ENCODE assay signal across 33 cellular contexts in the genomic region with DNA sequence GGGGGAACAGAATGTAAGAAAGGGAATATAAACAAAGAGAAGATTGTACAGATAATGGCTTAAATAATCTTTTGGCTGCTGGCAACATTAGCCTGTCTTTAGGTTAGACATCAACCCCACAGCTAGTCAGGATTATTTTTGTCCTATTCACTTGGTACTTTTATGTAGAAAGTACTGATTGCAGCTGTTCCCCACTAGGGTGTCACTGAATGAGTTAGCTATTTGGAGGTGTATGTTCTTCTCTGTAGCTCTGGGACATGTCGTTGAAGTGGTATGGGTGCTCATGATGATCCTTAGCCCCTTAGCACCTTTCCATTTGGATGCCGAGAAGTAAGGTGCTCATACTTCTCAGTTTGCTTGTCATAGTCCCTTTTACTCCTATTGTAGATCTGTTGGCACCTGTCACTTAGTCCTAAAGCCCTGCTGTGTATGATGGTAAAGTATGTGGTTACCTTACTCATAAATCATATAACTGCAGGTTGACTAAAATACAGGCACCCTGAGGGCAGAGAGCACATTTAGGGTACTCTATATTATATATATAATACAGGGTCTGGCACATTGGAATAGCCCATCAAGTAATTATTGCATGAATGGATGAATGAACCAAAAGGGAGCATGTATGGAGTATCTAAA.
"Had no signal": no experiment of that assay in that cellular context is flagged by ENCODE, and none has a peak within 500 bp of the region (broad histone marks: within the 10 kb centered on the region; RNA-seq: fewer than 3 reads in every experiment).

No MANE protein-coding gene starts in this region.

- H3K27me3 Mint-ChIP-seq: activated naive CD8-positive, alpha-beta T cell treated with anti-CD3 and anti-CD28 coated beads, Interleukin-2, amount 10 ng/mL, durations not matched to agents 7 days and 5 days; dendritic cell treated with granulocyte-macrophage colony-stimulating factor and Interleukin-4, amounts not matched to agents 40 ng/mL and 50 ng/mL, for 4 days; naive thymus-derived CD4-positive, alpha-beta T cell; progenitor cell of endocrine pancreas; stimulated activated naive B cell treated with anti-CD40 and anti-IgM and Interleukin-4, amounts not matched to agents 10 μg/mL and 1 μg/mL and 100 μg/mL, for 72 hours; T-helper 17 cell had no signal

- H3K27me3 ChIP-seq: brain microvascular endothelial cell, ovary, stomach, thyroid gland, upper lobe of right lung had no signal

- H3K4me3 Mint-ChIP-seq: activated naive CD8-positive, alpha-beta T cell treated with anti-CD3 and anti-CD28 coated beads, Interleukin-2, amount 10 ng/mL, durations not matched to agents 7 days and 5 days; dendritic cell treated with granulocyte-macrophage colony-stimulating factor and Interleukin-4, amounts not matched to agents 40 ng/mL and 50 ng/mL, for 4 days; mesothelial cell of epicardium; naive thymus-derived CD4-positive, alpha-beta T cell; stimulated activated naive B cell treated with anti-CD40 and anti-IgM and Interleukin-4, amounts not matched to agents 10 μg/mL and 1 μg/mL and 100 μg/mL, for 72 hours; T-helper 17 cell had no signal

- FAIRE-seq: astrocyte, frontal cortex, small intestine had no signal

- H3K4me3 ChIP-seq: ovary, stomach, thyroid gland, upper lobe of right lung had no signal

- DNase-seq: activated CD4-positive, alpha-beta T cell treated with anti-CD3 and anti-CD28 coated beads for 1 hour; activated CD4-positive, alpha-beta T cell treated with anti-CD3 and anti-CD28 coated beads, Interleukin-2, amount 50 U/mL, for 1 hour; activated CD8-positive, alpha-beta memory T cell treated with anti-CD3 and anti-CD28 coated beads, Interleukin-2, amount 50 U/mL, for 4 hours; activated naive CD8-positive, alpha-beta T cell treated with anti-CD3 and anti-CD28 coated beads, Interleukin-2, amount 10 ng/mL, durations not matched to agents 7 days and 5 days; activated T-cell treated with anti-CD3 and anti-CD28 coated beads, Interleukin-2, amount 50 U/mL, for 1 hour; amniotic stem cell; brain microvascular endothelial cell; caudate nucleus; glutamatergic neuron; islet precursor cell; mammary epithelial cell; naive thymus-derived CD4-positive, alpha-beta T cell; ovary; retina; small intestine; stimulated activated CD4-positive, alpha-beta T cell treated with anti-CD3 and anti-CD28 coated beads, Interleukin-1b, Interleukin-23, amount 100 ng/mL, for 48 hours; stimulated activated CD4-positive, alpha-beta T cell treated with anti-CD3 and anti-CD28 coated beads, Interleukin-4, amount 100 ng/mL, for 4 hours; stimulated activated CD8-positive, alpha-beta memory T cell treated with anti-CD3 and anti-CD28 coated beads, Interleukin-4, amount 100 ng/mL, for 48 hours; stimulated activated naive B cell treated with anti-CD40 and anti-IgM and Interleukin-4, amounts not matched to agents 10 μg/mL and 1 μg/mL and 100 μg/mL, for 72 hours; stomach; T-helper 17 cell; T1000; thyroid gland; upper lobe of right lung; WERI-Rb-1 had no signal

- H3K27ac ChIP-seq: brain microvascular endothelial cell, ovary, stomach, thyroid gland, upper lobe of right lung, WERI-Rb-1 had no signal

- H3K36me3 ChIP-seq: brain microvascular endothelial cell, ovary, stomach, thyroid gland, upper lobe of right lung, WERI-Rb-1 had no signal

- H3K27ac Mint-ChIP-seq: activated naive CD8-positive, alpha-beta T cell treated with anti-CD3 and anti-CD28 coated beads, Interleukin-2, amount 10 ng/mL, durations not matched to agents 7 days and 5 days; activated T-helper 2 cell treated with anti-CD3 and anti-CD28 coated beads, Interferon-gamma antibody, Interleukin-2, Interleukin-4, amounts not matched to agents 10 μg/mL and 5 μg/mL and 100 μg/mL, durations not matched to agents 14 hours and 24 hours and 36 hours; dendritic cell treated with granulocyte-macrophage colony-stimulating factor and Interleukin-4, amounts not matched to agents 40 ng/mL and 50 ng/mL, for 4 days; progenitor cell of endocrine pancreas; stimulated activated naive B cell treated with anti-CD40 and anti-IgM and Interleukin-4, amounts not matched to agents 10 μg/mL and 1 μg/mL and 100 μg/mL, for 72 hours; T-helper 17 cell had no signal

- H3K9me3 Mint-ChIP-seq: activated naive CD8-positive, alpha-beta T cell treated with anti-CD3 and anti-CD28 coated beads, Interleukin-2, amount 10 ng/mL, durations not matched to agents 7 days and 5 days; activated T-helper 2 cell treated with anti-CD3 and anti-CD28 coated beads, Interferon-gamma antibody, Interleukin-2, Interleukin-4, amounts not matched to agents 10 μg/mL and 5 μg/mL and 100 μg/mL, durations not matched to agents 14 hours and 24 hours and 36 hours; dendritic cell treated with granulocyte-macrophage colony-stimulating factor and Interleukin-4, amounts not matched to agents 40 ng/mL and 50 ng/mL, for 4 days; naive thymus-derived CD4-positive, alpha-beta T cell had no signal

- ATAC-seq: naive thymus-derived CD4-positive, alpha-beta T cell; sciatic nerve; SK-N-SH treated with all-trans-retinoic acid at 6 μM for 48 hours; stimulated activated naive B cell treated with anti-CD40 and anti-IgM and Interleukin-4, amounts not matched to agents 10 μg/mL and 1 μg/mL and 100 μg/mL, for 72 hours; T-helper 17 cell; upper lobe of right lung had no signal

- H3K4me1 ChIP-seq: thyroid gland had no signal

- H3K9me3 ChIP-seq: ovary, stomach, thyroid gland, upper lobe of right lung had no signal
